ENCODE assay signal across 8 cellular contexts in genomic region chr18:65725421-65726050, GRCh38. TPM values are rescaled to one million over a fixed set of nuclear protein-coding genes. Genes with fewer than 3 reads are reported as not detected.
DNase-seq lines count a peak whose midpoint lies in the region; ATAC-seq and TF ChIP-seq lines count a peak whose summit lies in the region.

No MANE protein-coding gene starts in this region.

- H3K4me2 ChIP-seq in OCI-LY7 (ENCODE audit: low read length): no peak overlapping the region

- WGBS in iPS DF 6.9 (ENCODE audit: insufficient coverage, insufficient read length): no CpG with 5 or more reads among the region's 8 CpGs

- DNase-seq in Caco-2 (peak; percentile 35 to 48), HK-2 (ENCODE audit: unreplicated experiment) (peak; percentile 11), OCI-LY7 (ENCODE audit: low spot score) (no peak), iPS DF 6.9 (ENCODE audit: low read depth, low spot score) (peak; percentile 48)
- DNase-seq in stimulated activated CD4-positive, alpha-beta T cell treated with anti-CD3 and anti-CD28 coated beads, Interleukin-15, amount 100 ng/mL, for 24 hours: no peak
- DNase-seq in stimulated activated naive CD4-positive, alpha-beta T cell (lab: John Stamatoyannopoulos, UW): no peak
- no peak for DNase-seq in effector memory CD8-positive, alpha-beta T cell

- H3K4me1 ChIP-seq in Caco-2 (no peaks in the 10 kb centered on the region), OCI-LY7 (ENCODE audit: insufficient read depth, low read length, poor library complexity, severe bottlenecking) (no peaks in the 10 kb centered on the region), iPS DF 6.9 (ENCODE audit: control insufficient read depth, insufficient read depth, low read length) (no peaks in the 10 kb centered on the region; the same call in 1 of the 2 replicates)

- H3K4me1 Mint-ChIP-seq in Caco-2 (ENCODE audit: low read depth, unreplicated experiment): no peaks in the 10 kb centered on the region
- H3K4me1 Mint-ChIP-seq in effector memory CD8-positive, alpha-beta T cell (ENCODE audit: low read depth in 2 of 2): no peaks in the 10 kb centered on the region

- peaks cover 6% of the 10 kb centered on the region for H3K27me3 Mint-ChIP-seq in Caco-2 (ENCODE audit: insufficient read depth, unreplicated experiment)
- no peaks in the 10 kb centered on the region for H3K27me3 Mint-ChIP-seq in effector memory CD8-positive, alpha-beta T cell

- intact Hi-C loops in Caco-2 (cut with micrococcal nuclease; ENCODE audit: unreplicated experiment) (loop anchor here (1.0 to 10.0 kb wide), 4 partner anchors 28 to 769 kb away; no protein-coding TSS in a partner anchor), OCI-LY7 (cut with micrococcal nuclease; ENCODE audit: unreplicated experiment) (no loop called here)

- no peak overlapping the region for H2AFZ ChIP-seq in OCI-LY7 (ENCODE audit: low read length)

- H3K4me3 ChIP-seq in Caco-2 (ENCODE audit: low read depth, low read length) (no peak overlapping the region), OCI-LY7 (ENCODE audit: low read depth, low read length, poor library complexity, severe bottlenecking) (no peak overlapping the region), iPS DF 6.9 (ENCODE audit: low read length) (no peak overlapping the region)

- no peaks in the 10 kb centered on the region for H3K9me2 ChIP-seq in OCI-LY7 (ENCODE audit: insufficient read depth, low read length)

- no peaks in the 10 kb centered on the region for H3K9me3 Mint-ChIP-seq in Caco-2 (ENCODE audit: unreplicated experiment)
- H3K9me3 Mint-ChIP-seq in effector memory CD8-positive, alpha-beta T cell: peaks cover 6 to 8% of the 10 kb centered on the region in 2 donors

- H3K36me3 ChIP-seq in Caco-2 (ENCODE audit: control insufficient read depth, insufficient read depth, low read length) (no peaks in the 10 kb centered on the region), OCI-LY7 (ENCODE audit: insufficient read depth, low read length) (no peaks in the 10 kb centered on the region), iPS DF 6.9 (ENCODE audit: control insufficient read depth, insufficient read depth, low read length) (no peaks in the 10 kb centered on the region)

- no peaks in the 10 kb centered on the region for H3K27me3 ChIP-seq in Caco-2 (replicated peaks; ENCODE audit: control insufficient read depth, insufficient read depth, low read length)
- no peaks in the 10 kb centered on the region for H3K27me3 ChIP-seq in iPS DF 6.9 (ENCODE audit: control insufficient read depth, insufficient read depth, low read length)

- H3K9me3 ChIP-seq in Caco-2 (no peaks in the 10 kb centered on the region), OCI-LY7 (ENCODE audit: low read length) (no peaks in the 10 kb centered on the region), iPS DF 6.9 (ENCODE audit: control insufficient read depth, insufficient read depth, low read length) (no peaks in the 10 kb centered on the region)

- no TSS peak for BruUV-seq in Caco-2 (replicated peaks; lab: Mats Ljungman, UMichigan)
- no TSS peak for BruUV-seq in OCI-LY7 (replicated peaks; lab: Mats Ljungman, UMichigan)

- H3K79me2 ChIP-seq in OCI-LY7 (ENCODE audit: insufficient read depth, low read depth, low read length): no peaks in the 10 kb centered on the region

- TF ChIP-seq CTCF in Caco-2 (IDR thresholded peaks at IDR 0.05; ENCODE audit: insufficient read depth in 1 of 2, low read depth in 1 of 2, low read length in 1 of 2, severe bottlenecking in 1 of 2, unreplicated experiment in 1 of 2) (peak in 1 of 2 experiments; percentile 48), OCI-LY7 (conservative IDR thresholded peaks at IDR 0.05; ENCODE audit: low read length) (peak; percentile 35)

- no peak overlapping the region for H3K27ac ChIP-seq in OCI-LY7 (ENCODE audit: low read depth, low read length, poor library complexity, severe bottlenecking)
- H3K27ac ChIP-seq in iPS DF 6.9 (ENCODE audit: low read length): no peak overlapping the region

- H3K36me3 Mint-ChIP-seq in Caco-2 (ENCODE audit: insufficient read depth, unreplicated experiment): no peaks in the 10 kb centered on the region
- H3K36me3 Mint-ChIP-seq in effector memory CD8-positive, alpha-beta T cell (ENCODE audit: insufficient read depth): no peaks in the 10 kb centered on the region

- CTCF ChIA-PET in Caco-2 (lab: Charles Lee): interaction anchor here (0.6 to 1.2 kb wide), 3 partner anchors 28 to 63 kb away, joined by 3 to 15 read pairs (median 5); no protein-coding TSS in a partner anchor
- CTCF ChIA-PET in OCI-LY7 (lab: Charles Lee; ENCODE audit: unreplicated experiment): no interaction called here

- ATAC-seq in GM21381 (IDR thresholded peaks at IDR 0.05; ENCODE audit: unreplicated experiment): no peak
- no peak for ATAC-seq in effector memory CD8-positive, alpha-beta T cell (replicated peaks)

- POLR2A ChIA-PET in Caco-2 (lab: Charles Lee): no interaction called here
- POLR2A ChIA-PET in OCI-LY7 (lab: Charles Lee): no interaction called here

- H4K20me1 ChIP-seq in OCI-LY7 (ENCODE audit: insufficient read depth, low read length): no peaks in the 10 kb centered on the region

- no peak overlapping the region for H3K27ac Mint-ChIP-seq in Caco-2 (ENCODE audit: unreplicated experiment)
- H3K27ac Mint-ChIP-seq in effector memory CD8-positive, alpha-beta T cell: no peak overlapping the region

- H3K4me3 Mint-ChIP-seq in Caco-2 (ENCODE audit: unreplicated experiment): no peak overlapping the region
- H3K4me3 Mint-ChIP-seq in effector memory CD8-positive, alpha-beta T cell: no peak overlapping the region

RNA-seq across cellular contexts. Expression of gene CDH7, which starts 25.3 kb away (rescaled TPM):
- total RNA-seq in Caco-2 (2022): 0.16 and 0.23 TPM in 2 replicates
- not detected in 2 replicates for total RNA-seq in OCI-LY7 (2014; rRNA removed; shearing (Covaris generic))
- total RNA-seq in OCI-LY7 (2022): not detected in 2 replicates

Comparison
In these comparisons a context has a peak if more than half of its experiments do, and no peak if none do; other contexts are left out.
1. DNase-seq: peak in Caco-2 (2 of 2), HK-2 (single experiment) and iPS DF 6.9 (single experiment); none in OCI-LY7 (single experiment), stimulated activated CD4-positive, alpha-beta T cell treated with anti-CD3 and anti-CD28 coated beads, Interleukin-15, amount 100 ng/mL, for 24 hours (single experiment), stimulated activated naive CD4-positive, alpha-beta T cell (0 of 6) and effector memory CD8-positive, alpha-beta T cell (0 of 3).